In genomic region chr1:8702121-8702520, GRCh38 we compare ENCODE assay signal across 8 cellular contexts.
DNase-seq lines count a peak whose midpoint lies in the region; ATAC-seq and TF ChIP-seq lines count a peak whose summit lies in the region.

No MANE protein-coding gene starts in this region.

- peaks cover 0 to 2% (median 0%) of the 10 kb centered on the region in 8 donors for H3K9me3 Mint-ChIP-seq in CD4-positive, alpha-beta memory T cell
- H3K9me3 Mint-ChIP-seq in nephron = no peaks in the 10 kb centered on the region

- peak overlapping the region; percentile 78 for H3K4me2 ChIP-seq in HCT116 (ENCODE audit: low read length)

- POLR2A ChIA-PET in CD4-positive, alpha-beta memory T cell (lab: Charles Lee; ENCODE audit: partially characterized antibody) = interaction anchor here (0.6 to 1.4 kb wide), 2 partner anchors 35 to 99 kb away, joined by 3 read pairs; no protein-coding TSS in a partner anchor
- POLR2A ChIA-PET in HCT116 (lab: Charles Lee) = no interaction called here

- TSS peak; percentile 63 for BruUV-seq in HCT116 (replicated peaks; lab: Mats Ljungman, UMichigan)

- H3K27ac ChIP-seq in CD4-positive, alpha-beta memory T cell (ENCODE audit: low read depth, low read length) = no peak overlapping the region
- H3K27ac ChIP-seq in HCT116 (ENCODE audit: low read depth, low read length) = no peak overlapping the region; the same call in 1 of the 2 replicates
- peak overlapping the region; percentile 78 for H3K27ac ChIP-seq in RWPE2 (ENCODE audit: poor library complexity, severe bottlenecking)

- H3K79me2 ChIP-seq in HCT116 (ENCODE audit: insufficient read depth, low read length) = peaks cover 50% of the 10 kb centered on the region

- ATAC-seq in HCT116 (no peak), RWPE2 (ENCODE audit: low read depth) (0 out of 3 replicates have a peak, but pooled peaks have one; percentile 21), HG03565 (IDR thresholded peaks at IDR 0.05; ENCODE audit: unreplicated experiment) (no peak), GM19397 (IDR thresholded peaks at IDR 0.05; ENCODE audit: unreplicated experiment) (no peak)

- H3K4me3 ChIP-seq in CD4-positive, alpha-beta memory T cell (ENCODE audit: low read length in 2 of 2) = no peak overlapping the region
- H3K4me3 ChIP-seq in HCT116 (replicated peaks in 1 of 2; ENCODE audit: low read depth in 1 of 2, low read length in 2 of 2) (peak overlapping the region; percentile 51 to 64), RWPE2 (ENCODE audit: severe bottlenecking) (peak overlapping the region; percentile 84), epithelial cell of esophagus (ENCODE audit: low read length) (peak overlapping the region; percentile 67)

- no peak for DNase-seq in CD4-positive, alpha-beta memory T cell
- DNase-seq in HCT116 (ENCODE audit: low read depth, low spot score) (no peak), RWPE2 (ENCODE audit: low spot score) (no peak), epithelial cell of esophagus (ENCODE audit: low read depth) (peak; percentile 86)
- DNase-seq in stimulated activated CD4-positive, alpha-beta T cell treated with anti-CD3 and anti-CD28 coated beads, Interleukin-4, amount 100 ng/mL, for 4 hours = no peak

- no peak overlapping the region for H2AFZ ChIP-seq in HCT116 (ENCODE audit: low read depth, low read length, poor library complexity, severe bottlenecking)

- H3K4me3 Mint-ChIP-seq in CD4-positive, alpha-beta memory T cell = peak overlapping the region; percentile 51 to 77 (median 64)
- H3K4me3 Mint-ChIP-seq in nephron = peak overlapping the region; percentile 89 to 95 (median 89)

- TF ChIP-seq RAD21 in HCT116 (IDR thresholded peaks at IDR 0.05; ENCODE audit: low read depth) = no peak

- RAD21 ChIA-PET in HCT116 (lab: Charles Lee; ENCODE audit: low non-redundant PET in 1 of 2, low total read pairs in 2 of 2, uncharacterized antibody in 2 of 2, unreplicated experiment in 2 of 2) = no interaction called here

- H3K4me1 ChIP-seq in CD4-positive, alpha-beta memory T cell (ENCODE audit: insufficient read depth, low read length) = peaks cover 32% of the 10 kb centered on the region
- peaks cover 31 to 34% of the 10 kb centered on the region in 2 experiments for H3K4me1 ChIP-seq in HCT116 (ENCODE audit: control insufficient read depth in 1 of 2, insufficient read depth in 2 of 2, low read length in 2 of 2)
- H3K4me1 ChIP-seq in RWPE2 (ENCODE audit: insufficient read depth, poor library complexity, severe bottlenecking) = peaks cover 26% of the 10 kb centered on the region

- H3K9ac ChIP-seq in HCT116 (ENCODE audit: low read length) = peak overlapping the region; percentile 71

- intact Hi-C loops in CD4-positive, alpha-beta memory T cell (cut with micrococcal nuclease) = loop anchor here (10.0 kb wide), 1 partner anchor 113 kb away; the partner anchor contains the start of gene RERE
- intact Hi-C loops in HCT116 (cut with micrococcal nuclease) = loop anchor here (5.0 kb wide), 1 partner anchor 280 kb away; no protein-coding TSS in a partner anchor

- CTCF ChIA-PET in CD4-positive, alpha-beta memory T cell (lab: Charles Lee; ENCODE audit: partially characterized antibody) = interaction anchor here (1.3 to 1.4 kb wide), 3 partner anchors 15 to 147 kb away, joined by 3 to 4 read pairs (median 4); no protein-coding TSS in a partner anchor
- CTCF ChIA-PET in HCT116 (lab: Charles Lee) = no interaction called here

- peaks cover 3% of the 10 kb centered on the region; the same call in 1 of the 2 replicates for H4K20me1 ChIP-seq in HCT116 (ENCODE audit: insufficient read depth)

- peak overlapping the region in 3 of 7 donors; percentile 32 to 57 (median 37) for H3K27ac Mint-ChIP-seq in CD4-positive, alpha-beta memory T cell
- H3K27ac Mint-ChIP-seq in nephron = peak overlapping the region; percentile 93 to 97 (median 96)

- no peaks in the 10 kb centered on the region for H3K9me2 ChIP-seq in HCT116 (ENCODE audit: insufficient read depth)

- no peaks in the 10 kb centered on the region for H3K36me3 Mint-ChIP-seq in CD4-positive, alpha-beta memory T cell
- no peaks in the 10 kb centered on the region for H3K36me3 Mint-ChIP-seq in nephron (ENCODE audit: low read depth)

- peaks cover 23% of the 10 kb centered on the region for H3K27me3 ChIP-seq in CD4-positive, alpha-beta memory T cell (ENCODE audit: insufficient read depth, low read length)
- H3K27me3 ChIP-seq in HCT116 (ENCODE audit: insufficient read depth, low read length) (no peaks in the 10 kb centered on the region), RWPE2 (ENCODE audit: insufficient read depth, poor library complexity, severe bottlenecking) (no peaks in the 10 kb centered on the region)

- TF ChIP-seq POLR2A in HCT116 (IDR thresholded peaks at IDR 0.05; ENCODE audit: borderline replicate concordance, extremely low read depth, insufficient read depth, insufficient read length) = no peak

- no peaks in the 10 kb centered on the region for H3K9me3 ChIP-seq in CD4-positive, alpha-beta memory T cell (ENCODE audit: control insufficient read depth in 1 of 2, low read length in 2 of 2)
- H3K9me3 ChIP-seq in HCT116 (ENCODE audit: control insufficient read depth in 1 of 2, insufficient read depth in 1 of 2, low read depth in 1 of 2, low read length in 2 of 2) (no peaks in the 10 kb centered on the region), RWPE2 (ENCODE audit: severe bottlenecking) (no peaks in the 10 kb centered on the region)

- peaks cover 15 to 30% (median 26%) of the 10 kb centered on the region in 4 donors for H3K4me1 Mint-ChIP-seq in CD4-positive, alpha-beta memory T cell
- H3K4me1 Mint-ChIP-seq in nephron = peaks cover 73% of the 10 kb centered on the region

- H3K36me3 ChIP-seq in CD4-positive, alpha-beta memory T cell (ENCODE audit: insufficient read depth, low read length) = no peaks in the 10 kb centered on the region
- H3K36me3 ChIP-seq in HCT116 (ENCODE audit: control insufficient read depth in 1 of 2, insufficient read depth in 2 of 2, low read length in 2 of 2) (no peaks in the 10 kb centered on the region), RWPE2 (ENCODE audit: low read depth) (no peaks in the 10 kb centered on the region)

- no peak for TF ChIP-seq CTCF in HCT116 (IDR thresholded peaks at IDR 0.05 in 2 of 3, conservative IDR thresholded peaks at IDR 0.05 in 1 of 3; ENCODE audit: borderline replicate concordance in 1 of 3, insufficient read depth in 1 of 3, low read depth in 2 of 3, low read length in 2 of 3)
- TF ChIP-seq CTCF in RWPE2 (IDR thresholded peaks at IDR 0.05; ENCODE audit: poor library complexity, severe bottlenecking) = no peak
- no peak for TF ChIP-seq CTCF in epithelial cell of esophagus (IDR thresholded peaks at IDR 0.05; ENCODE audit: insufficient read depth, low read depth, low read length, missing control alignments)
- TF ChIP-seq CTCF in nephron (IDR thresholded peaks at IDR 0.05; ENCODE audit: unreplicated experiment in 3 of 3) = no peak

- peaks cover 25% of the 10 kb centered on the region in 2 donors for H3K27me3 Mint-ChIP-seq in CD4-positive, alpha-beta memory T cell
- H3K27me3 Mint-ChIP-seq in nephron (ENCODE audit: low read depth) = no peaks in the 10 kb centered on the region

TF ChIP-seq in HCT116, 20 proteins besides CTCF, POLR2A, EP300 and RAD21:
- TF ChIP-seq MAX (IDR thresholded peaks at IDR 0.05) (peak; percentile 30; the same call in 1 of the 2 replicates), SP1 (IDR thresholded peaks at IDR 0.05; ENCODE audit: low read depth) (no peak), SRF (IDR thresholded peaks at IDR 0.05; ENCODE audit: low read depth) (no peak)
TF ChIP-seq in HCT116: peak in this region for 1.

Comparison
In these comparisons a context has a peak if more than half of its experiments do, and no peak if none do; other contexts are left out.
1. H3K4me3 ChIP-seq: peak in HCT116 (2 of 2), RWPE2 (single experiment) and epithelial cell of esophagus (single experiment); none in CD4-positive, alpha-beta memory T cell (0 of 2).